23 cellular contexts compared by ENCODE assay signal in genomic region chr7:137950967-137951366, GRCh38. TPM values are rescaled to one million over a fixed set of nuclear protein-coding genes. Genes with fewer than 3 reads are reported as not detected.
A peak's percentile ranks its signal among the peaks of the same experiment; 100 is the strongest.
DNase-seq lines count a peak whose midpoint lies in the region; FAIRE-seq and TF ChIP-seq lines count a peak whose summit lies in the region.
"Had no signal": no experiment of that assay in that cellular context is flagged by ENCODE, and none has a peak within 500 bp of the region (broad histone marks: within the 10 kb centered on the region; RNA-seq: fewer than 3 reads in every experiment).

No MANE protein-coding gene starts in this region.

- H4K20me1 ChIP-seq in osteoblast (ENCODE audit: insufficient read depth, low read length) = peaks cover 7% of the 10 kb centered on the region

- DNase-seq in NCI-H2107 treated with DMSO at 0.1 percent for 48 hours (lab: John Stamatoyannopoulos, UW; ENCODE audit: unreplicated experiment) = peak; percentile 15
- DNase-seq in NCI-H2107 (lab: John Stamatoyannopoulos, UW) = no peak
- DNase-seq in osteoblast (ENCODE audit: insufficient read length, low spot score, missing footprints) = no peak
- DNase-seq in tibial artery = no peak
- DNase-seq in ureter (ENCODE audit: low spot score) = no peak
- no peak for DNase-seq in AG08395 (ENCODE audit: low spot score)
- DNase-seq in HTR-8/SVneo (ENCODE audit: insufficient read length, low spot score) = no peak
- DNase-seq: Calu3; CD8-positive, alpha-beta T cell; HFFc6; Kasumi-1; MG63; NCI-H1048; NCI-H1436; NCI-H2029 treated with DMSO at 0.1 percent for 48 hours; NCI-H510A; NCI-H748 treated with DMSO at 0.1 percent for 48 hours; NK-92 treated with Interleukin-12 subunit alpha and Interleukin-12 subunit beta, amount 100 ng/mL, for 24 hours; SHP77; SK-N-SH had no signal

- H3K79me2 ChIP-seq in osteoblast (ENCODE audit: insufficient read depth, low read length) = peaks cover 96% of the 10 kb centered on the region

- H3K36me3 ChIP-seq in osteoblast (ENCODE audit: insufficient read depth, low read length) (peaks cover 28% of the 10 kb centered on the region), tibial artery (no peaks in the 10 kb centered on the region)
- H3K36me3 ChIP-seq: BLaER1, MG63 had no signal

- no peak overlapping the region for H3K4me2 ChIP-seq in osteoblast (ENCODE audit: insufficient read depth, low read length)
- H3K4me2 ChIP-seq: BLaER1, SK-N-SH had no signal

- H3K9me3 ChIP-seq in osteoblast (ENCODE audit: low read depth, low read length) (no peaks in the 10 kb centered on the region), tibial artery (no peaks in the 10 kb centered on the region)
- H3K9me3 ChIP-seq: BLaER1, MG63, SK-N-SH had no signal

- H3K27me3 ChIP-seq in osteoblast (ENCODE audit: insufficient read depth, low read length) (no peaks in the 10 kb centered on the region), tibial artery (no peaks in the 10 kb centered on the region)
- H3K27me3 ChIP-seq: BLaER1, MG63 had no signal

- H2AFZ ChIP-seq in osteoblast (ENCODE audit: low read length) = no peak overlapping the region

- no peak for FAIRE-seq in HTR-8/SVneo (lab: Jason Lieb, UNC)
- FAIRE-seq: RCC 7860 had no signal

- no peak for TF ChIP-seq CTCF in VCaP (conservative IDR thresholded peaks at IDR 0.05)
- no peak for TF ChIP-seq CTCF in osteoblast (IDR thresholded peaks at IDR 0.05; ENCODE audit: extremely low read depth, low read depth, low read length)
- no peak for TF ChIP-seq CTCF in tibial artery (IDR thresholded peaks at IDR 0.05)

- H3K27ac ChIP-seq in VCaP (peak overlapping the region; percentile 91), osteoblast (ENCODE audit: low read depth, low read length) (peak overlapping the region; percentile 2), tibial artery (peak overlapping the region; percentile 77 to 80)
- H3K27ac ChIP-seq: BLaER1 had no signal

- H3K4me3 ChIP-seq in osteoblast (ENCODE audit: insufficient read depth, low read length) (no peak overlapping the region), tibial artery (no peak overlapping the region)
- H3K4me3 ChIP-seq: BLaER1, MG63 had no signal

- H3K4me1 ChIP-seq in osteoblast (ENCODE audit: insufficient read depth, low read length) (peaks cover 33% of the 10 kb centered on the region), tibial artery (peaks cover 0 to 93% (median 63%) of the 10 kb centered on the region in 4 donors)

- intact Hi-C loops in tibial artery (cut with DNase I; ENCODE audit: low total_unique reads) = no loop called here

RNA-seq across cellular contexts. Expression of gene CREB3L2, which starts 50.9 kb away (rescaled TPM):
- total RNA-seq in osteoblast = 26.5 and 28.6 TPM in 2 replicates
- 126 TPM for total RNA-seq in ureter

Comparison
In these comparisons a context has a peak if more than half of its experiments do, and no peak if none do; other contexts are left out.
1. H3K27ac ChIP-seq: peak in every context shown above with its lines; median percentile 91 in VCaP; 78 in tibial artery; 2 in osteoblast.